ENCODE assay signal across 21 cellular contexts in genomic region chr6:37042139-37042538, GRCh38. TPM values are rescaled to one million over a fixed set of nuclear protein-coding genes. Genes with fewer than 3 reads are reported as not detected.
DNase-seq lines count a peak whose midpoint lies in the region; ATAC-seq and TF ChIP-seq lines count a peak whose summit lies in the region.
"Had no signal": no experiment of that assay in that cellular context is flagged by ENCODE, and none has a peak within 500 bp of the region (broad histone marks: within the 10 kb centered on the region; RNA-seq: fewer than 3 reads in every experiment).

No MANE protein-coding gene starts in this region.

- no peaks in the 10 kb centered on the region for H4K20me1 ChIP-seq in SK-N-SH (ENCODE audit: insufficient read depth)

- POLR2A ChIA-PET in activated CD4-positive, alpha-beta memory T cell treated with anti-CD3 and anti-CD28 coated beads, Interleukin-2, amount 10 ng/mL, durations not matched to agents 7 days and 5 days (lab: Charles Lee), result interaction anchor here (1.1 to 6.1 kb wide), 5 partner anchors 7 to 130 kb away, joined by 3 to 45 read pairs (median 5); no protein-coding TSS in a partner anchor
- POLR2A ChIA-PET in naive thymus-derived CD4-positive, alpha-beta T cell (lab: Charles Lee), result interaction anchor here (0.6 to 1.4 kb wide), 2 partner anchors 9 to 140 kb away, joined by 3 to 5 read pairs; no protein-coding TSS in a partner anchor
- POLR2A ChIA-PET in SK-N-SH (lab: Yijun Ruan, JAX), result no interaction called here

- no peak for DNase-seq in activated T-cell treated with anti-CD3 and anti-CD28 coated beads, Interleukin-2, amount 50 U/mL, for 72 hours
- no peak for DNase-seq in activated T-cell treated with anti-CD3 and anti-CD28 coated beads, Interleukin-2, amount 50 U/mL, for 4 hours
- no peak for DNase-seq in activated CD4-positive, alpha-beta memory T cell treated with anti-CD3 and anti-CD28 coated beads, Interleukin-2, amount 10 ng/mL, durations not matched to agents 7 days and 5 days
- no peak for DNase-seq in naive thymus-derived CD4-positive, alpha-beta T cell
- DNase-seq in NCI-H128 (lab: John Stamatoyannopoulos, UW; ENCODE audit: unreplicated experiment) (no peak), SK-N-SH (no peak)
- DNase-seq: caudate nucleus, IMR-90, NCI-H1436, NCI-H2171, NCI-H526 treated with DMSO at 0.1 percent for 48 hours, stomach had no signal

- H3K9me3 ChIP-seq in KOPT-K1 (ENCODE audit: insufficient read depth, low read length, poor library complexity, severe bottlenecking), result no peaks in the 10 kb centered on the region
- H3K9me3 ChIP-seq in naive thymus-derived CD4-positive, alpha-beta T cell (ENCODE audit: control insufficient read depth in 2 of 3, low read length in 3 of 3), result no peaks in the 10 kb centered on the region
- H3K9me3 ChIP-seq in SK-N-SH, result no peaks in the 10 kb centered on the region
- H3K9me3 ChIP-seq: ascending aorta, SJSA1, stomach, tibial nerve had no signal

- no peaks in the 10 kb centered on the region for H3K27me3 Mint-ChIP-seq in activated T-cell treated with anti-CD3 and anti-CD28 coated beads, Interleukin-2, amount 50 U/mL, for 72 hours (ENCODE audit: low read depth)
- H3K27me3 Mint-ChIP-seq in activated T-cell treated with anti-CD3 and anti-CD28 coated beads, Interleukin-2, amount 50 U/mL, for 4 hours (ENCODE audit: low read depth), result no peaks in the 10 kb centered on the region
- no peaks in the 10 kb centered on the region for H3K27me3 Mint-ChIP-seq in activated CD4-positive, alpha-beta memory T cell treated with anti-CD3 and anti-CD28 coated beads, Interleukin-2, amount 10 ng/mL, durations not matched to agents 7 days and 5 days
- H3K27me3 Mint-ChIP-seq in naive thymus-derived CD4-positive, alpha-beta T cell, result no peaks in the 10 kb centered on the region

- TF ChIP-seq EP300 in SK-N-SH (IDR thresholded peaks at IDR 0.05; ENCODE audit: borderline replicate concordance in 1 of 2, low read depth in 1 of 2, low read length in 1 of 2), result no peak

- no peaks in the 10 kb centered on the region for H3K9me2 ChIP-seq in SK-N-SH

- no peak overlapping the region for H2AFZ ChIP-seq in SK-N-SH (ENCODE audit: low read depth)

- WGBS in SK-N-SH (ENCODE audit: low lambda C conversion rate), result 64% methylated on average over 3 of the region's 3 CpGs

- H3K27ac Mint-ChIP-seq in activated T-cell treated with anti-CD3 and anti-CD28 coated beads, Interleukin-2, amount 50 U/mL, for 72 hours, result peak overlapping the region; percentile 79
- peak overlapping the region; percentile 73 for H3K27ac Mint-ChIP-seq in activated CD4-positive, alpha-beta memory T cell treated with anti-CD3 and anti-CD28 coated beads, Interleukin-2, amount 10 ng/mL, durations not matched to agents 7 days and 5 days
- peak overlapping the region in 6 of 9 donors; percentile 23 to 70 (median 50) for H3K27ac Mint-ChIP-seq in naive thymus-derived CD4-positive, alpha-beta T cell
- H3K27ac Mint-ChIP-seq: progenitor cell of endocrine pancreas had no signal

- ATAC-seq in activated T-cell treated with anti-CD3 and anti-CD28 coated beads, Interleukin-2, amount 50 U/mL, for 72 hours (replicated peaks in 1 of 2), result no peak
- no peak for ATAC-seq in activated T-cell treated with anti-CD3 and anti-CD28 coated beads, Interleukin-2, amount 50 U/mL, for 4 hours
- ATAC-seq in naive thymus-derived CD4-positive, alpha-beta T cell, result no peak
- ATAC-seq in HG03342 (IDR thresholded peaks at IDR 0.05; ENCODE audit: unreplicated experiment), result no peak

- H3F3A ChIP-seq in SK-N-SH (replicated peaks; ENCODE audit: insufficient read depth), result no peaks in the 10 kb centered on the region

- no peaks in the 10 kb centered on the region for H3K79me2 ChIP-seq in SK-N-SH (ENCODE audit: insufficient read depth)

- no peak overlapping the region for H3K4me3 ChIP-seq in naive thymus-derived CD4-positive, alpha-beta T cell (ENCODE audit: low read length)
- H3K4me3 ChIP-seq in SK-N-SH (ENCODE audit: low read depth in 2 of 2, low read length in 1 of 2), result no peak overlapping the region
- H3K4me3 ChIP-seq: ascending aorta, SJSA1, stomach, tibial nerve had no signal

- peaks cover 51% of the 10 kb centered on the region for H3K4me1 Mint-ChIP-seq in activated T-cell treated with anti-CD3 and anti-CD28 coated beads, Interleukin-2, amount 50 U/mL, for 72 hours (ENCODE audit: low read depth)
- H3K4me1 Mint-ChIP-seq in activated T-cell treated with anti-CD3 and anti-CD28 coated beads, Interleukin-2, amount 50 U/mL, for 4 hours (ENCODE audit: low read depth), result peaks cover 29% of the 10 kb centered on the region
- H3K4me1 Mint-ChIP-seq in activated CD4-positive, alpha-beta memory T cell treated with anti-CD3 and anti-CD28 coated beads, Interleukin-2, amount 10 ng/mL, durations not matched to agents 7 days and 5 days, result peaks cover 63% of the 10 kb centered on the region
- peaks cover 20 to 57% (median 33%) of the 10 kb centered on the region in 7 donors for H3K4me1 Mint-ChIP-seq in naive thymus-derived CD4-positive, alpha-beta T cell

- H3K4me1 ChIP-seq in naive thymus-derived CD4-positive, alpha-beta T cell (ENCODE audit: control insufficient read depth in 2 of 2, insufficient read depth in 2 of 2, low read length in 2 of 2), result peaks cover 0 to 18% of the 10 kb centered on the region in 2 donors
- H3K4me1 ChIP-seq in SK-N-SH (ENCODE audit: control insufficient read depth in 1 of 2, insufficient read depth in 2 of 2, low read depth in 1 of 2, low read length in 1 of 2), result peaks cover 0 to 12% of the 10 kb centered on the region in 2 experiments; a peak in 2 of 4 replicates
- H3K4me1 ChIP-seq: ascending aorta, SJSA1 had no signal

- no peak overlapping the region for H3K4me2 ChIP-seq in SK-N-SH

- no peaks in the 10 kb centered on the region for H3K27me3 ChIP-seq in naive thymus-derived CD4-positive, alpha-beta T cell (ENCODE audit: control insufficient read depth in 2 of 2, insufficient read depth in 2 of 2, low read length in 2 of 2)
- H3K27me3 ChIP-seq in SK-N-SH (ENCODE audit: insufficient read depth), result no peaks in the 10 kb centered on the region
- H3K27me3 ChIP-seq: ascending aorta, SJSA1, stomach, tibial nerve had no signal

- H3K36me3 ChIP-seq in KOPT-K1 (ENCODE audit: insufficient read depth, low read length), result no peaks in the 10 kb centered on the region
- no peaks in the 10 kb centered on the region for H3K36me3 ChIP-seq in naive thymus-derived CD4-positive, alpha-beta T cell (ENCODE audit: control insufficient read depth in 2 of 3, insufficient read depth in 3 of 3, low read length in 3 of 3)
- H3K36me3 ChIP-seq in SK-N-SH (replicated peaks in 1 of 2; ENCODE audit: control insufficient read depth in 1 of 2, insufficient read depth in 2 of 2, low read length in 1 of 2), result no peaks in the 10 kb centered on the region
- H3K36me3 ChIP-seq: ascending aorta, SJSA1, stomach, tibial nerve had no signal

- no peaks in the 10 kb centered on the region for H3K9me3 Mint-ChIP-seq in activated T-cell treated with anti-CD3 and anti-CD28 coated beads, Interleukin-2, amount 50 U/mL, for 72 hours
- H3K9me3 Mint-ChIP-seq in activated T-cell treated with anti-CD3 and anti-CD28 coated beads, Interleukin-2, amount 50 U/mL, for 4 hours, result no peaks in the 10 kb centered on the region
- H3K9me3 Mint-ChIP-seq in activated CD4-positive, alpha-beta memory T cell treated with anti-CD3 and anti-CD28 coated beads, Interleukin-2, amount 10 ng/mL, durations not matched to agents 7 days and 5 days, result peaks cover 3% of the 10 kb centered on the region
- peaks cover 0 to 5% (median 0%) of the 10 kb centered on the region in 11 donors for H3K9me3 Mint-ChIP-seq in naive thymus-derived CD4-positive, alpha-beta T cell

- no peak overlapping the region for H3K9ac ChIP-seq in SK-N-SH

- TF ChIP-seq CTCF in SK-N-SH (IDR thresholded peaks at IDR 0.05), result no peak

- H3K27ac ChIP-seq in KOPT-K1 (ENCODE audit: low read depth, low read length, poor library complexity, severe bottlenecking) (peak overlapping the region; percentile 23), SK-N-SH (ENCODE audit: low read depth in 2 of 2, low read length in 1 of 2) (no peak overlapping the region)
- H3K27ac ChIP-seq in naive thymus-derived CD4-positive, alpha-beta T cell (ENCODE audit: low read depth, low read length), result no peak overlapping the region
- H3K27ac ChIP-seq: ascending aorta, epithelial cell of prostate, SJSA1, stomach, tibial nerve had no signal

- no peak for TF ChIP-seq RAD21 in SK-N-SH (IDR thresholded peaks at IDR 0.05; ENCODE audit: low read length)

- CTCF ChIA-PET in activated CD4-positive, alpha-beta memory T cell treated with anti-CD3 and anti-CD28 coated beads, Interleukin-2, amount 10 ng/mL, durations not matched to agents 7 days and 5 days (lab: Charles Lee), result interaction anchor here (1.4 to 2.7 kb wide), 4 partner anchors 12 to 167 kb away, joined by 5 to 15 read pairs (median 9); no protein-coding TSS in a partner anchor
- CTCF ChIA-PET in naive thymus-derived CD4-positive, alpha-beta T cell (lab: Charles Lee), result interaction anchor here (0.7 to 1.7 kb wide), 3 partner anchors 8 to 131 kb away, joined by 3 to 5 read pairs (median 3); no protein-coding TSS in a partner anchor
- CTCF ChIA-PET in SK-N-SH (lab: Yijun Ruan, JAX), result interaction anchor here (1.3 to 36.6 kb wide), 4 partner anchors 2 to 130 kb away, joined by 6 to 678 read pairs (median 346); partner anchors contain the start of gene PIM1

- H3K36me3 Mint-ChIP-seq in activated T-cell treated with anti-CD3 and anti-CD28 coated beads, Interleukin-2, amount 50 U/mL, for 72 hours (ENCODE audit: insufficient read depth in 2 of 2), result no peaks in the 10 kb centered on the region
- no peaks in the 10 kb centered on the region for H3K36me3 Mint-ChIP-seq in activated T-cell treated with anti-CD3 and anti-CD28 coated beads, Interleukin-2, amount 50 U/mL, for 4 hours (ENCODE audit: insufficient read depth)
- peaks cover 10% of the 10 kb centered on the region for H3K36me3 Mint-ChIP-seq in activated CD4-positive, alpha-beta memory T cell treated with anti-CD3 and anti-CD28 coated beads, Interleukin-2, amount 10 ng/mL, durations not matched to agents 7 days and 5 days (ENCODE audit: low read depth)
- H3K36me3 Mint-ChIP-seq in naive thymus-derived CD4-positive, alpha-beta T cell, result peaks cover 0 to 11% (median 0%) of the 10 kb centered on the region in 5 donors

- H3K4me3 Mint-ChIP-seq in activated T-cell treated with anti-CD3 and anti-CD28 coated beads, Interleukin-2, amount 50 U/mL, for 72 hours, result no peak overlapping the region
- no peak overlapping the region for H3K4me3 Mint-ChIP-seq in activated T-cell treated with anti-CD3 and anti-CD28 coated beads, Interleukin-2, amount 50 U/mL, for 4 hours
- peak overlapping the region; percentile 7 for H3K4me3 Mint-ChIP-seq in activated CD4-positive, alpha-beta memory T cell treated with anti-CD3 and anti-CD28 coated beads, Interleukin-2, amount 10 ng/mL, durations not matched to agents 7 days and 5 days
- H3K4me3 Mint-ChIP-seq in naive thymus-derived CD4-positive, alpha-beta T cell, result no peak overlapping the region

- intact Hi-C loops in naive thymus-derived CD4-positive, alpha-beta T cell (cut with micrococcal nuclease), result no loop called here

RNA-seq across cellular contexts. Expression of gene FGD2, which starts 36.7 kb away (rescaled TPM):
- total RNA-seq in activated T-cell treated with anti-CD3 and anti-CD28 coated beads, Interleukin-2, amount 50 U/mL, for 72 hours, result 1 to 10 TPM; 1.4 to 3.2 TPM
- 1 to 10 TPM in 2 of 3 donors, under 1 TPM in 1; 0.87 to 1.5 (median 1.1) TPM for total RNA-seq in activated T-cell treated with anti-CD3 and anti-CD28 coated beads, Interleukin-2, amount 50 U/mL, for 4 hours
- total RNA-seq in activated CD4-positive, alpha-beta memory T cell treated with anti-CD3 and anti-CD28 coated beads, Interleukin-2, amount 10 ng/mL, durations not matched to agents 7 days and 5 days, result 1 to 10 TPM; 4.7 to 4.9 TPM
- total RNA-seq in naive thymus-derived CD4-positive, alpha-beta T cell, result 10 to 100 TPM in 1 of 5 experiments, 1 to 10 TPM in 4; 1.4 to 71.9 (median 3.5) TPM
- under 1 TPM; 0.25 to 0.38 TPM for polyA plus RNA-seq in naive thymus-derived CD4-positive, alpha-beta T cell
- not detected in 2 replicates for polyA plus RNA-seq in SK-N-SH (2012; rRNA removed)
- 0.01 TPM in 1 of 2 replicates, not detected in the other for polyA plus RNA-seq in SK-N-SH (2012; cell fraction: cytosol; rRNA removed)
- polyA plus RNA-seq in SK-N-SH (2012; cell fraction: nucleus; rRNA removed), result 0.13 and 0.16 TPM in 2 replicates
- total RNA-seq: IMR-90, lung microvascular endothelial cell, M059J, progenitor cell of endocrine pancreas, SJSA1 had no signal

RNA-seq across cellular contexts. Expression of gene MTCH1, which starts 56.1 kb away (rescaled TPM):
- total RNA-seq in activated T-cell treated with anti-CD3 and anti-CD28 coated beads, Interleukin-2, amount 50 U/mL, for 72 hours, result 100 to 1,000 TPM; 116 to 149 TPM
- total RNA-seq in activated T-cell treated with anti-CD3 and anti-CD28 coated beads, Interleukin-2, amount 50 U/mL, for 4 hours, result 100 to 1,000 TPM; 100 to 104 (median 104) TPM
- total RNA-seq in activated CD4-positive, alpha-beta memory T cell treated with anti-CD3 and anti-CD28 coated beads, Interleukin-2, amount 10 ng/mL, durations not matched to agents 7 days and 5 days, result 100 to 1,000 TPM; 131 TPM
- 100 to 1,000 TPM; 123 to 198 (median 130) TPM for total RNA-seq in naive thymus-derived CD4-positive, alpha-beta T cell
- polyA plus RNA-seq in naive thymus-derived CD4-positive, alpha-beta T cell, result 10 to 100 TPM; 75.2 to 85.7 TPM
- polyA plus RNA-seq in SK-N-SH (2012; rRNA removed), result 137 and 151 TPM in 2 replicates
- 105 and 130 TPM in 2 replicates for polyA plus RNA-seq in SK-N-SH (2012; cell fraction: cytosol; rRNA removed)
- polyA plus RNA-seq in SK-N-SH (2012; cell fraction: nucleus; rRNA removed), result 211 and 216 TPM in 2 replicates
